ENCODE assay signal across 19 cellular contexts in genomic region chr17:44214230-44214494, GRCh38. TPM values are rescaled to one million over a fixed set of nuclear protein-coding genes. Genes with fewer than 3 reads are reported as not detected.
DNase-seq lines count a peak whose midpoint lies in the region; ATAC-seq, FAIRE-seq and TF ChIP-seq lines count a peak whose summit lies in the region.
"Had no signal": no experiment of that assay in that cellular context is flagged by ENCODE, and none has a peak within 500 bp of the region (broad histone marks: within the 10 kb centered on the region; RNA-seq: fewer than 3 reads in every experiment).

No MANE protein-coding gene starts in this region.

- no peak for ATAC-seq in HepG2
- ATAC-seq in right lobe of liver: no peak
- ATAC-seq: GM23338, right cardiac atrium, Right ventricle myocardium inferior had no signal

- H3K27me3 ChIP-seq in HepG2 (ENCODE audit: control insufficient read depth in 1 of 2, insufficient read depth in 2 of 2, low read length in 2 of 2): no peaks in the 10 kb centered on the region; a peak in 1 of 5 replicates
- no peaks in the 10 kb centered on the region for H3K27me3 ChIP-seq in right lobe of liver
- H3K27me3 ChIP-seq in adrenal gland: no peaks in the 10 kb centered on the region
- H3K27me3 ChIP-seq: MG63, vagina had no signal

- FAIRE-seq in HepG2 (lab: Jason Lieb, UNC): no peak

- H3K36me3 Mint-ChIP-seq in activated CD4-positive, alpha-beta memory T cell treated with anti-CD3 and anti-CD28 coated beads, Interleukin-2, amount 10 ng/mL, durations not matched to agents 7 days and 5 days (ENCODE audit: low read depth): peaks cover 66% of the 10 kb centered on the region
- H3K36me3 Mint-ChIP-seq in mesothelial cell of epicardium: peaks cover 20% of the 10 kb centered on the region

- H4K20me1 ChIP-seq in HepG2 (ENCODE audit: insufficient read depth, low read length): no peaks in the 10 kb centered on the region

- H3K4me1 ChIP-seq in HepG2 (ENCODE audit: insufficient read depth, low read length) (peaks cover 17% of the 10 kb centered on the region), right lobe of liver (peaks cover 0 to 15% (median 6%) of the 10 kb centered on the region in 4 donors), adrenal gland (replicated peaks in 1 of 2) (peaks cover 22 to 50% of the 10 kb centered on the region in 2 donors)

- peaks cover 60% of the 10 kb centered on the region for H3K4me1 Mint-ChIP-seq in activated CD4-positive, alpha-beta memory T cell treated with anti-CD3 and anti-CD28 coated beads, Interleukin-2, amount 10 ng/mL, durations not matched to agents 7 days and 5 days
- H3K4me1 Mint-ChIP-seq in mesothelial cell of epicardium: peaks cover 10% of the 10 kb centered on the region

- peak overlapping the region; percentile 55 for H3K27ac Mint-ChIP-seq in activated CD4-positive, alpha-beta memory T cell treated with anti-CD3 and anti-CD28 coated beads, Interleukin-2, amount 10 ng/mL, durations not matched to agents 7 days and 5 days
- H3K27ac Mint-ChIP-seq in mesothelial cell of epicardium: peak overlapping the region; percentile 13
- H3K27ac Mint-ChIP-seq: GM23338 had no signal

- no peak overlapping the region for H2AFZ ChIP-seq in HepG2 (ENCODE audit: low read length)
- H2AFZ ChIP-seq: GM23338 had no signal

- POLR2A ChIA-PET in HepG2 (lab: Yijun Ruan, JAX): no interaction called here
- POLR2A ChIA-PET in activated CD4-positive, alpha-beta memory T cell treated with anti-CD3 and anti-CD28 coated beads, Interleukin-2, amount 10 ng/mL, durations not matched to agents 7 days and 5 days (lab: Charles Lee): interaction anchor here (8.5 to 18.0 kb wide), 2 partner anchors 19 to 110 kb away, joined by 117 to 504 read pairs; partner anchors contain the start of genes ATXN7L3, SLC25A39 and TMUB2

- TF ChIP-seq POLR2A in HepG2 (IDR thresholded peaks at IDR 0.05; ENCODE audit: insufficient read depth in 1 of 2, low read depth in 2 of 2, low read length in 2 of 2) (no peak), right lobe of liver (IDR thresholded peaks at IDR 0.05) (no peak), adrenal gland (IDR thresholded peaks at IDR 0.05) (no peak)

- H3K9me3 Mint-ChIP-seq in activated CD4-positive, alpha-beta memory T cell treated with anti-CD3 and anti-CD28 coated beads, Interleukin-2, amount 10 ng/mL, durations not matched to agents 7 days and 5 days: no peaks in the 10 kb centered on the region
- H3K9me3 Mint-ChIP-seq in mesothelial cell of epicardium: no peaks in the 10 kb centered on the region
- H3K9me3 Mint-ChIP-seq: GM23338 had no signal

- intact Hi-C loops in HepG2 (cut with micrococcal nuclease; ENCODE audit: unreplicated experiment): no loop called here
- intact Hi-C loops in right lobe of liver (cut with DNase I): loop anchor here (5.0 to 10.0 kb wide), 2 partner anchors 108 to 141 kb away; partner anchors contain the start of gene SLC25A39 (in 2 of the 2)
- intact Hi-C loops in adrenal gland (cut with DNase I): loop anchor here in 1 of 2 donors (5.0 kb wide), 1 partner anchor 138 kb away; no protein-coding TSS in a partner anchor

- H3K4me3 ChIP-seq in HepG2 (replicated peaks in 1 of 3; ENCODE audit: insufficient read depth in 1 of 3, low read depth in 2 of 3, low read length in 3 of 3): no peak overlapping the region
- H3K4me3 ChIP-seq in right lobe of liver: no peak overlapping the region
- H3K4me3 ChIP-seq in adrenal gland: no peak overlapping the region
- H3K4me3 ChIP-seq: GM23338, MG63, vagina had no signal

- H3K9me3 ChIP-seq in HepG2 (ENCODE audit: low read length): no peaks in the 10 kb centered on the region
- no peaks in the 10 kb centered on the region for H3K9me3 ChIP-seq in right lobe of liver
- no peaks in the 10 kb centered on the region for H3K9me3 ChIP-seq in adrenal gland (replicated peaks in 1 of 3)
- H3K9me3 ChIP-seq: MG63, vagina had no signal

- BruUV-seq in HepG2 (replicated peaks; lab: Mats Ljungman, UMichigan): no TSS peak

- TF ChIP-seq RAD21 in HepG2 (CRISPR knock-in tag; IDR thresholded peaks at IDR 0.05): no peak

- TF ChIP-seq EP300 in HepG2 (IDR thresholded peaks at IDR 0.05; ENCODE audit: low read depth in 2 of 2, low read length in 2 of 2) (no peak), HepG2 (CRISPR knock-in tag; IDR thresholded peaks at IDR 0.05; ENCODE audit: borderline replicate concordance) (no peak)

- CTCF ChIA-PET in HepG2 (lab: Yijun Ruan, JAX; ENCODE audit: low intra/inter-chr PET ratio, low total read pairs): no interaction called here
- CTCF ChIA-PET in activated CD4-positive, alpha-beta memory T cell treated with anti-CD3 and anti-CD28 coated beads, Interleukin-2, amount 10 ng/mL, durations not matched to agents 7 days and 5 days (lab: Charles Lee): interaction anchor here (1.5 kb wide), 1 partner anchor 10 kb away, joined by 3 read pairs; no protein-coding TSS in a partner anchor

- H3K79me2 ChIP-seq in HepG2 (ENCODE audit: insufficient read depth, low read length): peaks cover 21% of the 10 kb centered on the region

- H3K36me3 ChIP-seq in HepG2 (replicated peaks in 1 of 2; ENCODE audit: control insufficient read depth in 1 of 2, insufficient read depth in 2 of 2, low read length in 2 of 2) (peaks cover 35 to 64% of the 10 kb centered on the region in 2 experiments), right lobe of liver (peaks cover 9 to 56% (median 27%) of the 10 kb centered on the region in 4 donors), adrenal gland (replicated peaks in 1 of 2) (peaks cover 0 to 46% of the 10 kb centered on the region in 2 donors)

- DNase-seq in HepG2 (ENCODE audit: low spot score): no peak
- DNase-seq in right lobe of liver: no peak
- DNase-seq in activated CD4-positive, alpha-beta memory T cell treated with anti-CD3 and anti-CD28 coated beads, Interleukin-2, amount 10 ng/mL, durations not matched to agents 7 days and 5 days: no peak
- no peak for DNase-seq in mesothelial cell of epicardium (ENCODE audit: low spot score in 2 of 2, unreplicated experiment in 2 of 2)
- no peak for DNase-seq in adrenal gland
- DNase-seq in kidney glomerular epithelial cell (lab: John Stamatoyannopoulos, UW): no peak
- no peak for DNase-seq in NCI-H1105 (lab: John Stamatoyannopoulos, UW)
- no peak for DNase-seq in NCI-H526 treated with DMSO at 0.1 percent for 48 hours (lab: John Stamatoyannopoulos, UW)
- DNase-seq: MG63, NCI-H1694, NCI-H446, right cardiac atrium had no signal

- 90% methylated on average over 1 of the region's 1 CpG for WGBS in HepG2 (ENCODE audit: low lambda C conversion rate)
- WGBS in right lobe of liver (ENCODE audit: insufficient coverage, low coverage, low lambda C conversion rate, missing lambda C conversion rate): 60% methylated on average over 1 of the region's 1 CpG
- WGBS in adrenal gland, 4 donors: 86 to 100% (median 93%) methylated on average over 1 of the region's 1 CpG

- TF ChIP-seq CTCF in HepG2 (CRISPR knock-in tag; IDR thresholded peaks at IDR 0.05) (no peak), right lobe of liver (IDR thresholded peaks at IDR 0.05) (no peak), mesothelial cell of epicardium (IDR thresholded peaks at IDR 0.05; ENCODE audit: unreplicated experiment) (no peak), adrenal gland (IDR thresholded peaks at IDR 0.05) (no peak)

- H3K4me2 ChIP-seq in HepG2 (ENCODE audit: low read depth, low read length): no peak overlapping the region
- H3K4me2 ChIP-seq: GM23338 had no signal

- H3K27me3 Mint-ChIP-seq in activated CD4-positive, alpha-beta memory T cell treated with anti-CD3 and anti-CD28 coated beads, Interleukin-2, amount 10 ng/mL, durations not matched to agents 7 days and 5 days: no peaks in the 10 kb centered on the region
- H3K27me3 Mint-ChIP-seq in mesothelial cell of epicardium (ENCODE audit: low read depth): no peaks in the 10 kb centered on the region

- in situ Hi-C loops in HepG2 (cut with HindIII; ENCODE audit: extremely low pct_ligation_motif_present, low pct_unique_long_range_greater_than_20kb): no loop called here

- no peak overlapping the region for H3K9ac ChIP-seq in HepG2 (ENCODE audit: insufficient read depth, low read depth, low read length)

- no peak overlapping the region for H3K4me3 Mint-ChIP-seq in activated CD4-positive, alpha-beta memory T cell treated with anti-CD3 and anti-CD28 coated beads, Interleukin-2, amount 10 ng/mL, durations not matched to agents 7 days and 5 days
- H3K4me3 Mint-ChIP-seq in mesothelial cell of epicardium: no peak overlapping the region
- H3K4me3 Mint-ChIP-seq: GM23338 had no signal

- no peak overlapping the region for H3K27ac ChIP-seq in HepG2 (ENCODE audit: extremely low read length, insufficient read depth, low read length)
- no peak overlapping the region for H3K27ac ChIP-seq in right lobe of liver
- no peak overlapping the region for H3K27ac ChIP-seq in adrenal gland
- H3K27ac ChIP-seq: vagina had no signal

RNA-seq across cellular contexts. Expression of gene UBTF, which starts 5.3 kb away (rescaled TPM):
- total RNA-seq in HepG2 (2016; rRNA removed; fragmentation: Illumina TruSeq; extraction: Trizol) (52.1 and 60.9 TPM in 2 replicates), right lobe of liver (10 to 100 TPM; 22.3 to 35.9 (median 32.0) TPM), mesothelial cell of epicardium (113 to 120 TPM (median 119 TPM) in 3 replicates), adrenal gland (10 to 100 TPM; 51.7 to 92.6 (median 66.6) TPM)
- total RNA-seq in HepG2 (2016; cell fraction: cytosol; rRNA removed; fragmentation: Illumina TruSeq; extraction: Trizol; ENCODE audit: low read depth): 13.2 and 14.5 TPM in 2 replicates
- total RNA-seq in HepG2 (2016; cell fraction: insoluble cytoplasmic fraction; rRNA removed; fragmentation: Illumina TruSeq; extraction: Trizol): 46.2 and 61.5 TPM in 2 replicates
- total RNA-seq in HepG2 (2016; cell fraction: membrane; rRNA removed; fragmentation: Illumina TruSeq; extraction: Trizol): 33.7 and 33.9 TPM in 2 replicates
- total RNA-seq in HepG2 (2016; cell fraction: nucleus; rRNA removed; fragmentation: Illumina TruSeq; extraction: Trizol): 43.5 and 47.5 TPM in 2 replicates
- polyA plus RNA-seq in HepG2 (2011; rRNA removed) (15.2 and 16.1 TPM in 2 replicates), adrenal gland (10 to 100 TPM; 37.1 to 80.6 (median 51.3) TPM)
- 9.1 and 10.0 TPM in 2 replicates for polyA plus RNA-seq in HepG2 (2011; cell fraction: cytosol; rRNA removed)
- 35.4 and 41.3 TPM in 2 replicates for polyA plus RNA-seq in HepG2 (2011; cell fraction: nucleus; rRNA removed)
- polyA plus RNA-seq in HepG2 (2012): 27.8 and 33.4 TPM in 2 replicates
- 8.6 and 8.7 TPM in 2 replicates for polyA plus RNA-seq in HepG2 (2016; cell fraction: cytosol; fragmentation: Illumina TruSeq; extraction: Trizol; ENCODE audit: low read depth)
- 57.4 and 68.3 TPM in 2 replicates for polyA plus RNA-seq in HepG2 (2016; cell fraction: insoluble cytoplasmic fraction; fragmentation: Illumina TruSeq; extraction: Trizol; ENCODE audit: low read depth)
- 21.7 and 23.2 TPM in 2 replicates for polyA plus RNA-seq in HepG2 (2016; cell fraction: membrane; fragmentation: Illumina TruSeq; extraction: Trizol; ENCODE audit: low read depth)
- polyA plus RNA-seq in HepG2 (2016; cell fraction: nucleus; fragmentation: Illumina TruSeq; extraction: Trizol; ENCODE audit: insufficient read depth, low read depth): 93.7 and 94.2 TPM in 2 replicates
- polyA minus RNA-seq in HepG2 (2011; rRNA and poly(A)+ RNA removed; ENCODE audit: low replicate concordance): 11.5 and 30.7 TPM in 2 replicates
- 8.2 and 9.9 TPM in 2 replicates for polyA minus RNA-seq in HepG2 (2011; cell fraction: cytosol; rRNA and poly(A)+ RNA removed)
- 29.7 and 33.2 TPM in 2 replicates for polyA minus RNA-seq in HepG2 (2011; cell fraction: nucleus; rRNA and poly(A)+ RNA removed)
- total RNA-seq in activated CD4-positive, alpha-beta memory T cell treated with anti-CD3 and anti-CD28 coated beads, Interleukin-2, amount 10 ng/mL, durations not matched to agents 7 days and 5 days: 100 to 1,000 TPM; 107 to 110 TPM

RNA-seq across cellular contexts. Expression of gene ATXN7L3, which starts 14.5 kb away (rescaled TPM):
- total RNA-seq in HepG2 (2016; rRNA removed; fragmentation: Illumina TruSeq; extraction: Trizol): 45.7 and 59.1 TPM in 2 replicates
- 12.2 and 14.1 TPM in 2 replicates for total RNA-seq in HepG2 (2016; cell fraction: cytosol; rRNA removed; fragmentation: Illumina TruSeq; extraction: Trizol; ENCODE audit: low read depth)
- total RNA-seq in HepG2 (2016; cell fraction: insoluble cytoplasmic fraction; rRNA removed; fragmentation: Illumina TruSeq; extraction: Trizol): 42.7 and 60.0 TPM in 2 replicates
- 45.9 and 46.8 TPM in 2 replicates for total RNA-seq in HepG2 (2016; cell fraction: membrane; rRNA removed; fragmentation: Illumina TruSeq; extraction: Trizol)
- 42.7 and 44.6 TPM in 2 replicates for total RNA-seq in HepG2 (2016; cell fraction: nucleus; rRNA removed; fragmentation: Illumina TruSeq; extraction: Trizol)
- polyA plus RNA-seq in HepG2 (2011; rRNA removed): 44.5 and 49.3 TPM in 2 replicates
- 39.5 and 41.0 TPM in 2 replicates for polyA plus RNA-seq in HepG2 (2011; cell fraction: cytosol; rRNA removed)
- 121 and 131 TPM in 2 replicates for polyA plus RNA-seq in HepG2 (2011; cell fraction: nucleus; rRNA removed)
- 37.8 and 38.4 TPM in 2 replicates for polyA plus RNA-seq in HepG2 (2012)
- polyA plus RNA-seq in HepG2 (2016; cell fraction: cytosol; fragmentation: Illumina TruSeq; extraction: Trizol; ENCODE audit: low read depth): 7.6 and 9.2 TPM in 2 replicates
- polyA plus RNA-seq in HepG2 (2016; cell fraction: insoluble cytoplasmic fraction; fragmentation: Illumina TruSeq; extraction: Trizol; ENCODE audit: low read depth): 50.4 and 54.3 TPM in 2 replicates
- 32.8 and 36.7 TPM in 2 replicates for polyA plus RNA-seq in HepG2 (2016; cell fraction: membrane; fragmentation: Illumina TruSeq; extraction: Trizol; ENCODE audit: low read depth)
- 81.5 and 96.7 TPM in 2 replicates for polyA plus RNA-seq in HepG2 (2016; cell fraction: nucleus; fragmentation: Illumina TruSeq; extraction: Trizol; ENCODE audit: insufficient read depth, low read depth)
- 65.3 and 85.1 TPM in 2 replicates for polyA minus RNA-seq in HepG2 (2011; rRNA and poly(A)+ RNA removed; ENCODE audit: low replicate concordance)
- polyA minus RNA-seq in HepG2 (2011; cell fraction: cytosol; rRNA and poly(A)+ RNA removed): 25.4 and 26.4 TPM in 2 replicates
- polyA minus RNA-seq in HepG2 (2011; cell fraction: nucleus; rRNA and poly(A)+ RNA removed): 47.9 and 72.6 TPM in 2 replicates
- total RNA-seq in right lobe of liver: 10 to 100 TPM; 20.3 to 26.8 (median 22.1) TPM
- 100 to 1,000 TPM; 106 to 107 TPM for total RNA-seq in activated CD4-positive, alpha-beta memory T cell treated with anti-CD3 and anti-CD28 coated beads, Interleukin-2, amount 10 ng/mL, durations not matched to agents 7 days and 5 days
- 132 to 143 TPM (median 137 TPM) in 3 replicates for total RNA-seq in mesothelial cell of epicardium
- total RNA-seq in adrenal gland: 10 to 100 TPM; 21.3 to 61.4 (median 49.7) TPM
- 10 to 100 TPM; 19.6 to 81.4 (median 47.1) TPM for polyA plus RNA-seq in adrenal gland

RNA-seq across cellular contexts. Expression of gene TMUB2, which starts 27.4 kb away (rescaled TPM):
- total RNA-seq in HepG2 (2016; rRNA removed; fragmentation: Illumina TruSeq; extraction: Trizol): 18.7 and 26.9 TPM in 2 replicates
- 9.7 and 10.5 TPM in 2 replicates for total RNA-seq in HepG2 (2016; cell fraction: cytosol; rRNA removed; fragmentation: Illumina TruSeq; extraction: Trizol; ENCODE audit: low read depth)
- 17.2 and 28.2 TPM in 2 replicates for total RNA-seq in HepG2 (2016; cell fraction: insoluble cytoplasmic fraction; rRNA removed; fragmentation: Illumina TruSeq; extraction: Trizol)
- 18.3 and 23.2 TPM in 2 replicates for total RNA-seq in HepG2 (2016; cell fraction: membrane; rRNA removed; fragmentation: Illumina TruSeq; extraction: Trizol)
- 23.0 and 27.8 TPM in 2 replicates for total RNA-seq in HepG2 (2016; cell fraction: nucleus; rRNA removed; fragmentation: Illumina TruSeq; extraction: Trizol)
- polyA plus RNA-seq in HepG2 (2011; rRNA removed): 50.8 and 55.5 TPM in 2 replicates
- polyA plus RNA-seq in HepG2 (2011; cell fraction: cytosol; rRNA removed): 41.4 and 47.9 TPM in 2 replicates
- 102 and 118 TPM in 2 replicates for polyA plus RNA-seq in HepG2 (2011; cell fraction: nucleus; rRNA removed)
- 22.8 and 25.7 TPM in 2 replicates for polyA plus RNA-seq in HepG2 (2012)
- polyA plus RNA-seq in HepG2 (2016; cell fraction: cytosol; fragmentation: Illumina TruSeq; extraction: Trizol; ENCODE audit: low read depth): 8.4 and 10.1 TPM in 2 replicates
- 19.7 and 21.2 TPM in 2 replicates for polyA plus RNA-seq in HepG2 (2016; cell fraction: insoluble cytoplasmic fraction; fragmentation: Illumina TruSeq; extraction: Trizol; ENCODE audit: low read depth)
- 18.3 and 18.4 TPM in 2 replicates for polyA plus RNA-seq in HepG2 (2016; cell fraction: membrane; fragmentation: Illumina TruSeq; extraction: Trizol; ENCODE audit: low read depth)
- 62.7 and 64.3 TPM in 2 replicates for polyA plus RNA-seq in HepG2 (2016; cell fraction: nucleus; fragmentation: Illumina TruSeq; extraction: Trizol; ENCODE audit: insufficient read depth, low read depth)
- polyA minus RNA-seq in HepG2 (2011; rRNA and poly(A)+ RNA removed; ENCODE audit: low replicate concordance): 28.1 and 44.6 TPM in 2 replicates
- 13.8 and 15.3 TPM in 2 replicates for polyA minus RNA-seq in HepG2 (2011; cell fraction: cytosol; rRNA and poly(A)+ RNA removed)
- polyA minus RNA-seq in HepG2 (2011; cell fraction: nucleus; rRNA and poly(A)+ RNA removed): 21.1 and 21.4 TPM in 2 replicates
- total RNA-seq in right lobe of liver: 10 to 100 TPM; 13.8 to 18.0 (median 15.7) TPM
- total RNA-seq in activated CD4-positive, alpha-beta memory T cell treated with anti-CD3 and anti-CD28 coated beads, Interleukin-2, amount 10 ng/mL, durations not matched to agents 7 days and 5 days: 10 to 100 TPM; 42.2 to 42.7 TPM
- total RNA-seq in mesothelial cell of epicardium: 35.7 to 39.0 TPM (median 37.0 TPM) in 3 replicates
- 10 to 100 TPM; 21.8 to 48.6 (median 40.3) TPM for total RNA-seq in adrenal gland
- polyA plus RNA-seq in adrenal gland: 10 to 100 TPM; 22.8 to 89.3 (median 79.1) TPM

RNA-seq across cellular contexts. Expression of gene ASB16, which starts 43.7 kb away (rescaled TPM):
- 0.07 TPM in 1 of 2 replicates, not detected in the other for total RNA-seq in HepG2 (2016; rRNA removed; fragmentation: Illumina TruSeq; extraction: Trizol)
- not detected in 2 replicates for total RNA-seq in HepG2 (2016; cell fraction: cytosol; rRNA removed; fragmentation: Illumina TruSeq; extraction: Trizol; ENCODE audit: low read depth)
- total RNA-seq in HepG2 (2016; cell fraction: insoluble cytoplasmic fraction; rRNA removed; fragmentation: Illumina TruSeq; extraction: Trizol): not detected in 2 replicates
- total RNA-seq in HepG2 (2016; cell fraction: membrane; rRNA removed; fragmentation: Illumina TruSeq; extraction: Trizol): not detected in 2 replicates
- total RNA-seq in HepG2 (2016; cell fraction: nucleus; rRNA removed; fragmentation: Illumina TruSeq; extraction: Trizol): not detected in 2 replicates
- polyA plus RNA-seq in HepG2 (2011; rRNA removed): 0.05 TPM in 1 of 2 replicates, not detected in the other
- polyA plus RNA-seq in HepG2 (2011; cell fraction: cytosol; rRNA removed): 0.04 and 0.10 TPM in 2 replicates
- polyA plus RNA-seq in HepG2 (2011; cell fraction: nucleus; rRNA removed): 0.45 and 0.47 TPM in 2 replicates
- 0.47 and 0.64 TPM in 2 replicates for polyA plus RNA-seq in HepG2 (2012)
- polyA plus RNA-seq in HepG2 (2016; cell fraction: cytosol; fragmentation: Illumina TruSeq; extraction: Trizol; ENCODE audit: low read depth): not detected in 2 replicates
- not detected in 2 replicates for polyA plus RNA-seq in HepG2 (2016; cell fraction: insoluble cytoplasmic fraction; fragmentation: Illumina TruSeq; extraction: Trizol; ENCODE audit: low read depth)
- polyA plus RNA-seq in HepG2 (2016; cell fraction: membrane; fragmentation: Illumina TruSeq; extraction: Trizol; ENCODE audit: low read depth): not detected in 2 replicates
- polyA plus RNA-seq in HepG2 (2016; cell fraction: nucleus; fragmentation: Illumina TruSeq; extraction: Trizol; ENCODE audit: insufficient read depth, low read depth): not detected in 2 replicates
- 0.09 and 0.40 TPM in 2 replicates for polyA minus RNA-seq in HepG2 (2011; rRNA and poly(A)+ RNA removed; ENCODE audit: low replicate concordance)
- polyA minus RNA-seq in HepG2 (2011; cell fraction: cytosol; rRNA and poly(A)+ RNA removed): not detected in 2 replicates
- not detected in 2 replicates for polyA minus RNA-seq in HepG2 (2011; cell fraction: nucleus; rRNA and poly(A)+ RNA removed)
- total RNA-seq in right lobe of liver: 1 to 10 TPM in 1 of 6 experiments, not detected in 5; 1.5 TPM
- under 1 TPM in 1 of 2 experiments, not detected in 1; 0.38 TPM for total RNA-seq in activated CD4-positive, alpha-beta memory T cell treated with anti-CD3 and anti-CD28 coated beads, Interleukin-2, amount 10 ng/mL, durations not matched to agents 7 days and 5 days
- total RNA-seq in mesothelial cell of epicardium: 0.14 to 0.16 TPM in 2 of 3 replicates, not detected in the other
- total RNA-seq in adrenal gland: under 1 TPM in 6 of 8 donors, not detected in 2; 0.22 to 0.83 (median 0.45) TPM
- under 1 TPM; 0.13 to 0.48 (median 0.16) TPM for polyA plus RNA-seq in adrenal gland
- total RNA-seq: cerebellum; fibroblast of villous mesenchyme; GM23338; subcutaneous adipose tissue; T-helper 1 cell treated with Interleukin-12 subunit alpha and Interleukin-12 subunit beta and Interleukin-4 antibody, amounts not matched to agents 30 ng/mL and 1 ng/mL, for 36 hours; vagina had no signal

RNA-seq across cellular contexts. Expression of gene SLC4A1, which starts 53.8 kb away (rescaled TPM):
- total RNA-seq in HepG2 (2016; rRNA removed; fragmentation: Illumina TruSeq; extraction: Trizol) (not detected in 2 replicates), right lobe of liver (10 to 100 TPM in 1 of 6 experiments, 1 to 10 TPM in 2, under 1 TPM in 3; 0.06 to 31.8 (median 1.2) TPM), mesothelial cell of epicardium (not detected in 3 replicates), adrenal gland (1 to 10 TPM in 1 of 8 donors, under 1 TPM in 2, not detected in 5; 0.15 to 1.2 (median 0.18) TPM)
- not detected in 2 replicates for total RNA-seq in HepG2 (2016; cell fraction: cytosol; rRNA removed; fragmentation: Illumina TruSeq; extraction: Trizol; ENCODE audit: low read depth)
- total RNA-seq in HepG2 (2016; cell fraction: insoluble cytoplasmic fraction; rRNA removed; fragmentation: Illumina TruSeq; extraction: Trizol): not detected in 2 replicates
- not detected in 2 replicates for total RNA-seq in HepG2 (2016; cell fraction: membrane; rRNA removed; fragmentation: Illumina TruSeq; extraction: Trizol)
- total RNA-seq in HepG2 (2016; cell fraction: nucleus; rRNA removed; fragmentation: Illumina TruSeq; extraction: Trizol): not detected in 2 replicates
- polyA plus RNA-seq in HepG2 (2011; rRNA removed) (0.01 TPM in 1 of 2 replicates, not detected in the other), adrenal gland (under 1 TPM in 2 of 3 donors, not detected in 1; 0.13 to 0.16 TPM)
- not detected in 2 replicates for polyA plus RNA-seq in HepG2 (2011; cell fraction: cytosol; rRNA removed)
- 0.03 TPM in 1 of 2 replicates, not detected in the other for polyA plus RNA-seq in HepG2 (2011; cell fraction: nucleus; rRNA removed)
- polyA plus RNA-seq in HepG2 (2012): not detected in 2 replicates
- polyA plus RNA-seq in HepG2 (2016; cell fraction: cytosol; fragmentation: Illumina TruSeq; extraction: Trizol; ENCODE audit: low read depth): not detected in 2 replicates
- polyA plus RNA-seq in HepG2 (2016; cell fraction: insoluble cytoplasmic fraction; fragmentation: Illumina TruSeq; extraction: Trizol; ENCODE audit: low read depth): not detected in 2 replicates
- not detected in 2 replicates for polyA plus RNA-seq in HepG2 (2016; cell fraction: membrane; fragmentation: Illumina TruSeq; extraction: Trizol; ENCODE audit: low read depth)
- polyA plus RNA-seq in HepG2 (2016; cell fraction: nucleus; fragmentation: Illumina TruSeq; extraction: Trizol; ENCODE audit: insufficient read depth, low read depth): not detected in 2 replicates
- not detected in 2 replicates for polyA minus RNA-seq in HepG2 (2011; rRNA and poly(A)+ RNA removed; ENCODE audit: low replicate concordance)
- polyA minus RNA-seq in HepG2 (2011; cell fraction: cytosol; rRNA and poly(A)+ RNA removed): not detected in 2 replicates
- polyA minus RNA-seq in HepG2 (2011; cell fraction: nucleus; rRNA and poly(A)+ RNA removed): not detected in 2 replicates
- total RNA-seq in activated CD4-positive, alpha-beta memory T cell treated with anti-CD3 and anti-CD28 coated beads, Interleukin-2, amount 10 ng/mL, durations not matched to agents 7 days and 5 days: not detected
- total RNA-seq: fibroblast of villous mesenchyme; GM23338; T-helper 1 cell treated with Interleukin-12 subunit alpha and Interleukin-12 subunit beta and Interleukin-4 antibody, amounts not matched to agents 30 ng/mL and 1 ng/mL, for 36 hours; vagina had no signal
- polyA plus RNA-seq: GM23338 had no signal
